Comparison of ENCODE assay signal across 20 cellular contexts in genomic region chr20:3803289-3803688, GRCh38. TPM values are rescaled to one million over a fixed set of nuclear protein-coding genes. Genes with fewer than 3 reads are reported as not detected.
DNase-seq lines count a peak whose midpoint lies in the region; ATAC-seq, FAIRE-seq and TF ChIP-seq lines count a peak whose summit lies in the region.
"Had no signal": no experiment of that assay in that cellular context is flagged by ENCODE, and none has a peak within 500 bp of the region (broad histone marks: within the 10 kb centered on the region; RNA-seq: fewer than 3 reads in every experiment).

No MANE protein-coding gene starts in this region.

- no peak overlapping the region for H3K4me2 ChIP-seq in HepG2 (ENCODE audit: low read depth, low read length)
- H3K4me2 ChIP-seq in PC-9: no peak overlapping the region

- H3K9ac ChIP-seq in liver (ENCODE audit: low read depth in 1 of 2, low read length in 2 of 2): no peak overlapping the region
- H3K9ac ChIP-seq in HepG2 (ENCODE audit: insufficient read depth, low read depth, low read length): no peak overlapping the region

- TF ChIP-seq RAD21 in liver (IDR thresholded peaks at IDR 0.05): no peak
- TF ChIP-seq RAD21 in HepG2 (CRISPR knock-in tag; IDR thresholded peaks at IDR 0.05): no peak

- POLR2A ChIA-PET in HepG2 (lab: Yijun Ruan, JAX) (interaction anchor here (1.1 to 1.5 kb wide), 2 partner anchors 14 to 17 kb away, joined by 4 to 6 read pairs; partner anchors contain the start of gene AP5S1), PC-9 (lab: Charles Lee; ENCODE audit: unreplicated experiment) (no interaction called here)
- POLR2A ChIA-PET in activated CD4-positive, alpha-beta memory T cell treated with anti-CD3 and anti-CD28 coated beads for 36 hours (lab: Charles Lee): no interaction called here

- H3K4me3 Mint-ChIP-seq in activated CD4-positive, alpha-beta memory T cell treated with anti-CD3 and anti-CD28 coated beads for 36 hours: no peak overlapping the region
- H3K4me3 Mint-ChIP-seq: memory B cell had no signal

- H3K27me3 ChIP-seq in liver (ENCODE audit: control insufficient read depth in 4 of 4, insufficient read depth in 4 of 4, low read length in 3 of 4) (no peaks in the 10 kb centered on the region), HepG2 (ENCODE audit: control insufficient read depth in 1 of 2, insufficient read depth in 2 of 2, low read length in 2 of 2) (no peaks in the 10 kb centered on the region), left lung (no peaks in the 10 kb centered on the region), vagina (no peaks in the 10 kb centered on the region), HAP-1 (ENCODE audit: low read depth) (no peaks in the 10 kb centered on the region), PC-9 (ENCODE audit: insufficient read depth, low read depth) (no peaks in the 10 kb centered on the region)
- H3K27me3 ChIP-seq: gastroesophageal sphincter, right atrium auricular region, suprapubic skin had no signal

- CTCF ChIA-PET in HepG2 (lab: Yijun Ruan, JAX; ENCODE audit: low intra/inter-chr PET ratio, low total read pairs) (no interaction called here), PC-9 (lab: Charles Lee) (no interaction called here)
- CTCF ChIA-PET in activated CD4-positive, alpha-beta memory T cell treated with anti-CD3 and anti-CD28 coated beads for 36 hours (lab: Charles Lee): interaction anchor here (1.1 kb wide), 1 partner anchor 17 kb away, joined by 4 read pairs; the partner anchor contains the start of gene AP5S1

- peaks cover 69% of the 10 kb centered on the region for H3K4me1 Mint-ChIP-seq in activated CD4-positive, alpha-beta memory T cell treated with anti-CD3 and anti-CD28 coated beads for 36 hours (ENCODE audit: low read depth)

- intact Hi-C loops in HepG2 (cut with micrococcal nuclease; ENCODE audit: unreplicated experiment) (no loop called here), left lung (cut with DNase I) (no loop called here), vagina (cut with DNase I) (no loop called here), PC-9 (cut with micrococcal nuclease; ENCODE audit: unreplicated experiment) (no loop called here)
- intact Hi-C loops in activated CD4-positive, alpha-beta memory T cell treated with anti-CD3 and anti-CD28 coated beads for 36 hours (cut with micrococcal nuclease): no loop called here

- no peak for FAIRE-seq in HepG2 (lab: Jason Lieb, UNC)
- FAIRE-seq: H1 had no signal

- no peak for TF ChIP-seq POLR2A in HepG2 (IDR thresholded peaks at IDR 0.05; ENCODE audit: insufficient read depth in 1 of 2, low read depth in 2 of 2, low read length in 2 of 2)
- TF ChIP-seq POLR2A in vagina (IDR thresholded peaks at IDR 0.05): no peak

- H3K27ac ChIP-seq in liver (ENCODE audit: low read depth in 1 of 2, low read length in 2 of 2) (peak overlapping the region; percentile 30 to 71), HepG2 (ENCODE audit: extremely low read length, insufficient read depth, low read length) (no peak overlapping the region), left lung (peak overlapping the region; percentile 69 to 89), vagina (peak overlapping the region; percentile 95), PC-9 (no peak overlapping the region)
- H3K27ac ChIP-seq: neutrophil, right atrium auricular region had no signal

- no peaks in the 10 kb centered on the region for H3K27me3 Mint-ChIP-seq in activated CD4-positive, alpha-beta memory T cell treated with anti-CD3 and anti-CD28 coated beads for 36 hours
- H3K27me3 Mint-ChIP-seq: memory B cell had no signal

- ATAC-seq in HepG2 (no peak), left lung (no peak)
- ATAC-seq: gastroesophageal sphincter had no signal

- H4K20me1 ChIP-seq in HepG2 (ENCODE audit: insufficient read depth, low read length) (no peaks in the 10 kb centered on the region), PC-9 (ENCODE audit: insufficient read depth) (no peaks in the 10 kb centered on the region)

- in situ Hi-C loops in HepG2 (cut with HindIII; ENCODE audit: extremely low pct_ligation_motif_present, low pct_unique_long_range_greater_than_20kb): no loop called here
- in situ Hi-C loops in HAP-1 (cut with MboI; ENCODE audit: low sequenced_read_pairs): no loop called here

- H3K79me2 ChIP-seq in HepG2 (ENCODE audit: insufficient read depth, low read length) (peaks cover 5% of the 10 kb centered on the region), PC-9 (ENCODE audit: low read depth) (no peaks in the 10 kb centered on the region)

- peaks cover 0 to 10% (median 4%) of the 10 kb centered on the region in 4 donors for H3K36me3 ChIP-seq in liver (ENCODE audit: control insufficient read depth in 4 of 4, insufficient read depth in 3 of 4, low read depth in 1 of 4, low read length in 3 of 4)
- peaks cover 27 to 48% of the 10 kb centered on the region in 2 experiments for H3K36me3 ChIP-seq in HepG2 (replicated peaks in 1 of 2; ENCODE audit: control insufficient read depth in 1 of 2, insufficient read depth in 2 of 2, low read length in 2 of 2)
- H3K36me3 ChIP-seq in left lung: peaks cover 0 to 78% of the 10 kb centered on the region in 2 donors
- peaks cover 0 to 46% of the 10 kb centered on the region in 2 donors for H3K36me3 ChIP-seq in vagina
- H3K36me3 ChIP-seq in HAP-1 (replicated peaks): peaks cover 64% of the 10 kb centered on the region
- H3K36me3 ChIP-seq in PC-9 (ENCODE audit: low read depth): no peaks in the 10 kb centered on the region

- H2AFZ ChIP-seq in HepG2 (ENCODE audit: low read length) (no peak overlapping the region), PC-9 (no peak overlapping the region)

- H3K4me1 ChIP-seq in liver (ENCODE audit: control insufficient read depth in 4 of 4, insufficient read depth in 4 of 4, low read length in 3 of 4) (peaks cover 20 to 40% (median 32%) of the 10 kb centered on the region in 4 donors), HepG2 (ENCODE audit: insufficient read depth, low read length) (peaks cover 41% of the 10 kb centered on the region), left lung (peaks cover 74 to 99% of the 10 kb centered on the region in 2 donors), vagina (peaks cover 56% of the 10 kb centered on the region), HAP-1 (peaks cover 15% of the 10 kb centered on the region), PC-9 (replicated peaks; ENCODE audit: insufficient read depth) (peaks cover 35% of the 10 kb centered on the region)

- WGBS in liver: 91% methylated on average over 14 of the region's 14 CpGs
- WGBS in HepG2 (ENCODE audit: low lambda C conversion rate): 96% methylated on average over 14 of the region's 14 CpGs

- BruUV-seq in HepG2 (replicated peaks; lab: Mats Ljungman, UMichigan) (no TSS peak), PC-9 (replicated peaks; lab: Mats Ljungman, UMichigan) (no TSS peak)

- H3K4me3 ChIP-seq in liver (ENCODE audit: low read depth in 1 of 3, low read length in 3 of 3) (no peak overlapping the region), HepG2 (replicated peaks in 1 of 3; ENCODE audit: insufficient read depth in 1 of 3, low read depth in 2 of 3, low read length in 3 of 3) (no peak overlapping the region), left lung (no peak overlapping the region), vagina (no peak overlapping the region), HAP-1 (no peak overlapping the region), PC-9 (no peak overlapping the region)
- H3K4me3 ChIP-seq: gastroesophageal sphincter, right atrium auricular region, suprapubic skin had no signal

- peaks cover 30% of the 10 kb centered on the region for H3F3A ChIP-seq in PC-9 (ENCODE audit: insufficient read depth, low read depth)

- DNase-seq in HepG2 (ENCODE audit: low spot score) (no peak), left lung (peak in 1 of 2 donors; percentile 30), vagina (ENCODE audit: extremely low spot score in 2 of 2) (peak in 1 of 2 donors; percentile 85), HAP-1 (ENCODE audit: low spot score in 2 of 2) (no peak), PC-9 (no peak)
- no peak for DNase-seq in activated CD4-positive, alpha-beta memory T cell treated with anti-CD3 and anti-CD28 coated beads for 36 hours
- DNase-seq in stimulated activated CD4-positive, alpha-beta T cell treated with anti-CD3 and anti-CD28 coated beads, Interleukin-4, amount 100 ng/mL, for 24 hours: no peak
- DNase-seq: activated CD4-positive, alpha-beta T cell treated with anti-CD3 and anti-CD28 coated beads, Interleukin-2, amount 50 U/mL, for 1 hour; AML-193; anterior cingulate cortex; NCI-H1436 treated with DMSO at 0.1 percent for 48 hours; NCI-H2227 treated with DMSO at 0.1 percent for 48 hours; Right ventricle myocardium superior had no signal

- TF ChIP-seq EP300 in HepG2 (IDR thresholded peaks at IDR 0.05; ENCODE audit: low read depth in 2 of 2, low read length in 2 of 2): no peak
- no peak for TF ChIP-seq EP300 in HepG2 (CRISPR knock-in tag; IDR thresholded peaks at IDR 0.05; ENCODE audit: borderline replicate concordance)

- H3K36me3 Mint-ChIP-seq in activated CD4-positive, alpha-beta memory T cell treated with anti-CD3 and anti-CD28 coated beads for 36 hours: peaks cover 68% of the 10 kb centered on the region

- H3K27ac Mint-ChIP-seq in activated CD4-positive, alpha-beta memory T cell treated with anti-CD3 and anti-CD28 coated beads for 36 hours: peak overlapping the region; percentile 59

- no peaks in the 10 kb centered on the region for H3K9me3 Mint-ChIP-seq in activated CD4-positive, alpha-beta memory T cell treated with anti-CD3 and anti-CD28 coated beads for 36 hours
- H3K9me3 Mint-ChIP-seq: memory B cell had no signal

- H3K9me2 ChIP-seq in PC-9 (ENCODE audit: insufficient read depth): no peaks in the 10 kb centered on the region

- H3K9me3 ChIP-seq in liver (ENCODE audit: control insufficient read depth in 4 of 4, low read length in 3 of 4): no peaks in the 10 kb centered on the region
- no peaks in the 10 kb centered on the region for H3K9me3 ChIP-seq in HepG2 (ENCODE audit: low read length)
- no peaks in the 10 kb centered on the region for H3K9me3 ChIP-seq in left lung
- no peaks in the 10 kb centered on the region for H3K9me3 ChIP-seq in vagina
- no peaks in the 10 kb centered on the region for H3K9me3 ChIP-seq in HAP-1
- H3K9me3 ChIP-seq in PC-9 (ENCODE audit: insufficient read depth, low read depth): no peaks in the 10 kb centered on the region
- H3K9me3 ChIP-seq: neutrophil, right atrium auricular region, suprapubic skin had no signal

- TF ChIP-seq CTCF in liver (IDR thresholded peaks at IDR 0.05; ENCODE audit: low read depth, low read length, missing input control): no peak
- TF ChIP-seq CTCF in HepG2 (CRISPR knock-in tag; IDR thresholded peaks at IDR 0.05): no peak
- TF ChIP-seq CTCF in left lung (IDR thresholded peaks at IDR 0.05): no peak
- no peak for TF ChIP-seq CTCF in vagina (IDR thresholded peaks at IDR 0.05)
- no peak for TF ChIP-seq CTCF in PC-9 (conservative IDR thresholded peaks at IDR 0.05)

RNA-seq across cellular contexts. Expression of gene CDC25B, which starts 7.2 kb away (rescaled TPM):
- total RNA-seq in liver (10 to 100 TPM in 1 of 2 donors, 1 to 10 TPM in 1; 4.4 to 11.9 TPM), HepG2 (2016; rRNA removed; fragmentation: Illumina TruSeq; extraction: Trizol) (14.5 and 19.3 TPM in 2 replicates), left lung (100 to 1,000 TPM; 111 to 121 TPM), vagina (26.5 TPM), PC-9 (2021) (83.5 and 91.0 TPM in 2 replicates)
- polyA plus RNA-seq in liver (10 to 100 TPM in 1 of 2 donors, 1 to 10 TPM in 1; 6.5 to 12.9 TPM), HepG2 (2011; rRNA removed) (14.3 and 19.4 TPM in 2 replicates)
- 5.8 and 5.9 TPM in 2 replicates for total RNA-seq in HepG2 (2016; cell fraction: cytosol; rRNA removed; fragmentation: Illumina TruSeq; extraction: Trizol; ENCODE audit: low read depth)
- 15.3 and 18.9 TPM in 2 replicates for total RNA-seq in HepG2 (2016; cell fraction: insoluble cytoplasmic fraction; rRNA removed; fragmentation: Illumina TruSeq; extraction: Trizol)
- 18.7 and 19.9 TPM in 2 replicates for total RNA-seq in HepG2 (2016; cell fraction: membrane; rRNA removed; fragmentation: Illumina TruSeq; extraction: Trizol)
- total RNA-seq in HepG2 (2016; cell fraction: nucleus; rRNA removed; fragmentation: Illumina TruSeq; extraction: Trizol): 13.9 and 16.9 TPM in 2 replicates
- polyA plus RNA-seq in HepG2 (2011; cell fraction: cytosol; rRNA removed): 11.6 and 15.6 TPM in 2 replicates
- 49.0 and 73.9 TPM in 2 replicates for polyA plus RNA-seq in HepG2 (2011; cell fraction: nucleus; rRNA removed)
- polyA plus RNA-seq in HepG2 (2012): 26.0 and 33.6 TPM in 2 replicates
- polyA plus RNA-seq in HepG2 (2016; cell fraction: cytosol; fragmentation: Illumina TruSeq; extraction: Trizol; ENCODE audit: low read depth): 10.4 and 11.1 TPM in 2 replicates
- polyA plus RNA-seq in HepG2 (2016; cell fraction: insoluble cytoplasmic fraction; fragmentation: Illumina TruSeq; extraction: Trizol; ENCODE audit: low read depth): 30.9 and 41.0 TPM in 2 replicates
- polyA plus RNA-seq in HepG2 (2016; cell fraction: membrane; fragmentation: Illumina TruSeq; extraction: Trizol; ENCODE audit: low read depth): 21.7 and 25.1 TPM in 2 replicates
- polyA plus RNA-seq in HepG2 (2016; cell fraction: nucleus; fragmentation: Illumina TruSeq; extraction: Trizol; ENCODE audit: insufficient read depth, low read depth): 40.4 and 46.6 TPM in 2 replicates
- 22.5 and 47.0 TPM in 2 replicates for polyA minus RNA-seq in HepG2 (2011; rRNA and poly(A)+ RNA removed; ENCODE audit: low replicate concordance)
- 15.7 and 18.9 TPM in 2 replicates for polyA minus RNA-seq in HepG2 (2011; cell fraction: cytosol; rRNA and poly(A)+ RNA removed)
- polyA minus RNA-seq in HepG2 (2011; cell fraction: nucleus; rRNA and poly(A)+ RNA removed): 11.1 and 13.0 TPM in 2 replicates
- total RNA-seq in activated CD4-positive, alpha-beta memory T cell treated with anti-CD3 and anti-CD28 coated beads for 36 hours: 100 to 1,000 TPM; 120 to 128 TPM

RNA-seq across cellular contexts. Expression of gene CENPB, which starts 16.7 kb away (rescaled TPM):
- 10 to 100 TPM; 20.3 to 30.5 TPM for total RNA-seq in liver
- polyA plus RNA-seq in liver: 10 to 100 TPM in 1 of 2 donors, 1 to 10 TPM in 1; 4.5 to 32.4 TPM
- 42.9 and 54.5 TPM in 2 replicates for total RNA-seq in HepG2 (2016; rRNA removed; fragmentation: Illumina TruSeq; extraction: Trizol)
- 12.7 and 12.9 TPM in 2 replicates for total RNA-seq in HepG2 (2016; cell fraction: cytosol; rRNA removed; fragmentation: Illumina TruSeq; extraction: Trizol; ENCODE audit: low read depth)
- total RNA-seq in HepG2 (2016; cell fraction: insoluble cytoplasmic fraction; rRNA removed; fragmentation: Illumina TruSeq; extraction: Trizol): 42.6 and 53.4 TPM in 2 replicates
- total RNA-seq in HepG2 (2016; cell fraction: membrane; rRNA removed; fragmentation: Illumina TruSeq; extraction: Trizol): 44.1 and 47.1 TPM in 2 replicates
- total RNA-seq in HepG2 (2016; cell fraction: nucleus; rRNA removed; fragmentation: Illumina TruSeq; extraction: Trizol): 22.9 and 28.9 TPM in 2 replicates
- polyA plus RNA-seq in HepG2 (2011; rRNA removed): 10.4 and 15.6 TPM in 2 replicates
- 13.3 and 14.8 TPM in 2 replicates for polyA plus RNA-seq in HepG2 (2011; cell fraction: cytosol; rRNA removed)
- 19.0 and 20.4 TPM in 2 replicates for polyA plus RNA-seq in HepG2 (2011; cell fraction: nucleus; rRNA removed)
- polyA plus RNA-seq in HepG2 (2012): 20.0 and 24.1 TPM in 2 replicates
- polyA plus RNA-seq in HepG2 (2016; cell fraction: cytosol; fragmentation: Illumina TruSeq; extraction: Trizol; ENCODE audit: low read depth): 11.2 and 11.4 TPM in 2 replicates
- polyA plus RNA-seq in HepG2 (2016; cell fraction: insoluble cytoplasmic fraction; fragmentation: Illumina TruSeq; extraction: Trizol; ENCODE audit: low read depth): 37.8 and 42.0 TPM in 2 replicates
- polyA plus RNA-seq in HepG2 (2016; cell fraction: membrane; fragmentation: Illumina TruSeq; extraction: Trizol; ENCODE audit: low read depth): 28.4 and 33.6 TPM in 2 replicates
- 36.6 and 38.3 TPM in 2 replicates for polyA plus RNA-seq in HepG2 (2016; cell fraction: nucleus; fragmentation: Illumina TruSeq; extraction: Trizol; ENCODE audit: insufficient read depth, low read depth)
- polyA minus RNA-seq in HepG2 (2011; rRNA and poly(A)+ RNA removed; ENCODE audit: low replicate concordance): 40.5 and 51.2 TPM in 2 replicates
- 17.9 and 18.5 TPM in 2 replicates for polyA minus RNA-seq in HepG2 (2011; cell fraction: cytosol; rRNA and poly(A)+ RNA removed)
- polyA minus RNA-seq in HepG2 (2011; cell fraction: nucleus; rRNA and poly(A)+ RNA removed): 16.0 and 16.7 TPM in 2 replicates
- total RNA-seq in activated CD4-positive, alpha-beta memory T cell treated with anti-CD3 and anti-CD28 coated beads for 36 hours: 10 to 100 TPM; 50.1 to 51.9 TPM
- total RNA-seq in left lung: 10 to 100 TPM; 78.5 to 94.5 TPM
- total RNA-seq in vagina: 62.9 TPM
- total RNA-seq in PC-9 (2021): 70.8 and 82.9 TPM in 2 replicates

RNA-seq across cellular contexts. Expression of gene AP5S1, which starts 17.1 kb away (rescaled TPM):
- total RNA-seq in liver (10 to 100 TPM in 1 of 2 donors, 1 to 10 TPM in 1; 9.2 to 14.5 TPM), HepG2 (2016; rRNA removed; fragmentation: Illumina TruSeq; extraction: Trizol) (23.2 and 23.7 TPM in 2 replicates), left lung (10 to 100 TPM; 12.7 to 13.6 TPM), vagina (6.1 TPM), PC-9 (2021) (18.3 and 20.0 TPM in 2 replicates)
- polyA plus RNA-seq in liver (10 to 100 TPM in 1 of 2 donors, 1 to 10 TPM in 1; 9.1 to 13.1 TPM), HepG2 (2011; rRNA removed) (7.9 and 9.1 TPM in 2 replicates)
- 6.5 and 6.6 TPM in 2 replicates for total RNA-seq in HepG2 (2016; cell fraction: cytosol; rRNA removed; fragmentation: Illumina TruSeq; extraction: Trizol; ENCODE audit: low read depth)
- 20.8 and 26.3 TPM in 2 replicates for total RNA-seq in HepG2 (2016; cell fraction: insoluble cytoplasmic fraction; rRNA removed; fragmentation: Illumina TruSeq; extraction: Trizol)
- total RNA-seq in HepG2 (2016; cell fraction: membrane; rRNA removed; fragmentation: Illumina TruSeq; extraction: Trizol): 15.6 and 19.4 TPM in 2 replicates
- 14.1 and 15.3 TPM in 2 replicates for total RNA-seq in HepG2 (2016; cell fraction: nucleus; rRNA removed; fragmentation: Illumina TruSeq; extraction: Trizol)
- 6.7 and 9.3 TPM in 2 replicates for polyA plus RNA-seq in HepG2 (2011; cell fraction: cytosol; rRNA removed)
- polyA plus RNA-seq in HepG2 (2011; cell fraction: nucleus; rRNA removed): 13.1 and 17.4 TPM in 2 replicates
- polyA plus RNA-seq in HepG2 (2012): 6.2 and 7.2 TPM in 2 replicates
- polyA plus RNA-seq in HepG2 (2016; cell fraction: cytosol; fragmentation: Illumina TruSeq; extraction: Trizol; ENCODE audit: low read depth): 6.5 and 8.5 TPM in 2 replicates
- polyA plus RNA-seq in HepG2 (2016; cell fraction: insoluble cytoplasmic fraction; fragmentation: Illumina TruSeq; extraction: Trizol; ENCODE audit: low read depth): 20.4 and 21.3 TPM in 2 replicates
- polyA plus RNA-seq in HepG2 (2016; cell fraction: membrane; fragmentation: Illumina TruSeq; extraction: Trizol; ENCODE audit: low read depth): 13.2 and 17.0 TPM in 2 replicates
- 18.0 and 19.1 TPM in 2 replicates for polyA plus RNA-seq in HepG2 (2016; cell fraction: nucleus; fragmentation: Illumina TruSeq; extraction: Trizol; ENCODE audit: insufficient read depth, low read depth)
- 15.2 and 46.1 TPM in 2 replicates for polyA minus RNA-seq in HepG2 (2011; rRNA and poly(A)+ RNA removed; ENCODE audit: low replicate concordance)
- 8.3 and 11.6 TPM in 2 replicates for polyA minus RNA-seq in HepG2 (2011; cell fraction: cytosol; rRNA and poly(A)+ RNA removed)
- polyA minus RNA-seq in HepG2 (2011; cell fraction: nucleus; rRNA and poly(A)+ RNA removed): 23.7 and 26.3 TPM in 2 replicates
- 1 to 10 TPM; 9.1 to 10.0 TPM for total RNA-seq in activated CD4-positive, alpha-beta memory T cell treated with anti-CD3 and anti-CD28 coated beads for 36 hours

RNA-seq across cellular contexts. Expression of gene SPEF1, which starts 22.0 kb away (rescaled TPM):
- total RNA-seq in liver (not detected), HepG2 (2016; rRNA removed; fragmentation: Illumina TruSeq; extraction: Trizol) (0.27 and 0.32 TPM in 2 replicates), left lung (1 to 10 TPM in 1 of 2 donors, under 1 TPM in 1; 0.26 to 2.8 TPM), vagina (not detected), PC-9 (2021) (2.6 and 2.7 TPM in 2 replicates)
- polyA plus RNA-seq in liver (not detected), HepG2 (2011; rRNA removed) (0.05 and 0.11 TPM in 2 replicates)
- total RNA-seq in HepG2 (2016; cell fraction: cytosol; rRNA removed; fragmentation: Illumina TruSeq; extraction: Trizol; ENCODE audit: low read depth): not detected in 2 replicates
- total RNA-seq in HepG2 (2016; cell fraction: insoluble cytoplasmic fraction; rRNA removed; fragmentation: Illumina TruSeq; extraction: Trizol): 0.15 and 0.22 TPM in 2 replicates
- total RNA-seq in HepG2 (2016; cell fraction: membrane; rRNA removed; fragmentation: Illumina TruSeq; extraction: Trizol): 0.17 and 0.22 TPM in 2 replicates
- 0.40 TPM in 1 of 2 replicates, not detected in the other for total RNA-seq in HepG2 (2016; cell fraction: nucleus; rRNA removed; fragmentation: Illumina TruSeq; extraction: Trizol)
- 0.08 TPM in 1 of 2 replicates, not detected in the other for polyA plus RNA-seq in HepG2 (2011; cell fraction: cytosol; rRNA removed)
- polyA plus RNA-seq in HepG2 (2011; cell fraction: nucleus; rRNA removed): 0.45 and 0.84 TPM in 2 replicates
- polyA plus RNA-seq in HepG2 (2012): 0.11 TPM in 1 of 2 replicates, not detected in the other
- 0.17 and 0.22 TPM in 2 replicates for polyA plus RNA-seq in HepG2 (2016; cell fraction: cytosol; fragmentation: Illumina TruSeq; extraction: Trizol; ENCODE audit: low read depth)
- polyA plus RNA-seq in HepG2 (2016; cell fraction: insoluble cytoplasmic fraction; fragmentation: Illumina TruSeq; extraction: Trizol; ENCODE audit: low read depth): 0.24 and 0.25 TPM in 2 replicates
- 0.20 and 0.42 TPM in 2 replicates for polyA plus RNA-seq in HepG2 (2016; cell fraction: membrane; fragmentation: Illumina TruSeq; extraction: Trizol; ENCODE audit: low read depth)
- polyA plus RNA-seq in HepG2 (2016; cell fraction: nucleus; fragmentation: Illumina TruSeq; extraction: Trizol; ENCODE audit: insufficient read depth, low read depth): 0.29 TPM in 1 of 2 replicates, not detected in the other
- 0.08 and 0.14 TPM in 2 replicates for polyA minus RNA-seq in HepG2 (2011; rRNA and poly(A)+ RNA removed; ENCODE audit: low replicate concordance)
- not detected in 2 replicates for polyA minus RNA-seq in HepG2 (2011; cell fraction: cytosol; rRNA and poly(A)+ RNA removed)
- polyA minus RNA-seq in HepG2 (2011; cell fraction: nucleus; rRNA and poly(A)+ RNA removed): 0.64 TPM in 1 of 2 replicates, not detected in the other
- total RNA-seq in activated CD4-positive, alpha-beta memory T cell treated with anti-CD3 and anti-CD28 coated beads for 36 hours: under 1 TPM in 1 of 2 experiments, not detected in 1; 0.17 TPM
- total RNA-seq: gastroesophageal sphincter, suprapubic skin had no signal

RNA-seq across cellular contexts. Expression of gene ADISSP, which starts 35.7 kb away (rescaled TPM):
- total RNA-seq in liver (10 to 100 TPM in 1 of 2 donors, 1 to 10 TPM in 1; 3.8 to 27.3 TPM), HepG2 (2016; rRNA removed; fragmentation: Illumina TruSeq; extraction: Trizol) (70.0 and 90.6 TPM in 2 replicates), left lung (10 to 100 TPM; 19.4 to 35.6 TPM), vagina (16.0 TPM), PC-9 (2021) (86.9 and 95.0 TPM in 2 replicates)
- polyA plus RNA-seq in liver (10 to 100 TPM in 1 of 2 donors, 1 to 10 TPM in 1; 9.9 to 10.8 TPM), HepG2 (2011; rRNA removed) (38.3 and 51.7 TPM in 2 replicates)
- total RNA-seq in HepG2 (2016; cell fraction: cytosol; rRNA removed; fragmentation: Illumina TruSeq; extraction: Trizol; ENCODE audit: low read depth): 120 and 149 TPM in 2 replicates
- 67.4 and 89.2 TPM in 2 replicates for total RNA-seq in HepG2 (2016; cell fraction: insoluble cytoplasmic fraction; rRNA removed; fragmentation: Illumina TruSeq; extraction: Trizol)
- total RNA-seq in HepG2 (2016; cell fraction: membrane; rRNA removed; fragmentation: Illumina TruSeq; extraction: Trizol): 165 and 207 TPM in 2 replicates
- total RNA-seq in HepG2 (2016; cell fraction: nucleus; rRNA removed; fragmentation: Illumina TruSeq; extraction: Trizol): 43.5 and 46.5 TPM in 2 replicates
- polyA plus RNA-seq in HepG2 (2011; cell fraction: cytosol; rRNA removed): 41.7 and 67.3 TPM in 2 replicates
- 36.2 and 38.2 TPM in 2 replicates for polyA plus RNA-seq in HepG2 (2011; cell fraction: nucleus; rRNA removed)
- polyA plus RNA-seq in HepG2 (2012): 37.4 and 38.4 TPM in 2 replicates
- 210 and 248 TPM in 2 replicates for polyA plus RNA-seq in HepG2 (2016; cell fraction: cytosol; fragmentation: Illumina TruSeq; extraction: Trizol; ENCODE audit: low read depth)
- polyA plus RNA-seq in HepG2 (2016; cell fraction: insoluble cytoplasmic fraction; fragmentation: Illumina TruSeq; extraction: Trizol; ENCODE audit: low read depth): 96.6 and 129 TPM in 2 replicates
- polyA plus RNA-seq in HepG2 (2016; cell fraction: membrane; fragmentation: Illumina TruSeq; extraction: Trizol; ENCODE audit: low read depth): 249 and 277 TPM in 2 replicates
- polyA plus RNA-seq in HepG2 (2016; cell fraction: nucleus; fragmentation: Illumina TruSeq; extraction: Trizol; ENCODE audit: insufficient read depth, low read depth): 90.0 and 101 TPM in 2 replicates
- polyA minus RNA-seq in HepG2 (2011; rRNA and poly(A)+ RNA removed; ENCODE audit: low replicate concordance): 32.0 and 63.5 TPM in 2 replicates
- 30.2 and 38.4 TPM in 2 replicates for polyA minus RNA-seq in HepG2 (2011; cell fraction: cytosol; rRNA and poly(A)+ RNA removed)
- polyA minus RNA-seq in HepG2 (2011; cell fraction: nucleus; rRNA and poly(A)+ RNA removed): 15.2 and 15.3 TPM in 2 replicates
- total RNA-seq in activated CD4-positive, alpha-beta memory T cell treated with anti-CD3 and anti-CD28 coated beads for 36 hours: 10 to 100 TPM; 50.6 to 51.4 TPM

Comparison
In these comparisons a context has a peak if more than half of its experiments do, and no peak if none do; other contexts are left out.
1. H3K27ac ChIP-seq: peak in liver (2 of 2), left lung (2 of 2) and vagina (single experiment); none in HepG2 (single experiment) and PC-9 (single experiment).